Comparison of ENCODE assay signal across 13 cellular contexts in the genomic region with DNA sequence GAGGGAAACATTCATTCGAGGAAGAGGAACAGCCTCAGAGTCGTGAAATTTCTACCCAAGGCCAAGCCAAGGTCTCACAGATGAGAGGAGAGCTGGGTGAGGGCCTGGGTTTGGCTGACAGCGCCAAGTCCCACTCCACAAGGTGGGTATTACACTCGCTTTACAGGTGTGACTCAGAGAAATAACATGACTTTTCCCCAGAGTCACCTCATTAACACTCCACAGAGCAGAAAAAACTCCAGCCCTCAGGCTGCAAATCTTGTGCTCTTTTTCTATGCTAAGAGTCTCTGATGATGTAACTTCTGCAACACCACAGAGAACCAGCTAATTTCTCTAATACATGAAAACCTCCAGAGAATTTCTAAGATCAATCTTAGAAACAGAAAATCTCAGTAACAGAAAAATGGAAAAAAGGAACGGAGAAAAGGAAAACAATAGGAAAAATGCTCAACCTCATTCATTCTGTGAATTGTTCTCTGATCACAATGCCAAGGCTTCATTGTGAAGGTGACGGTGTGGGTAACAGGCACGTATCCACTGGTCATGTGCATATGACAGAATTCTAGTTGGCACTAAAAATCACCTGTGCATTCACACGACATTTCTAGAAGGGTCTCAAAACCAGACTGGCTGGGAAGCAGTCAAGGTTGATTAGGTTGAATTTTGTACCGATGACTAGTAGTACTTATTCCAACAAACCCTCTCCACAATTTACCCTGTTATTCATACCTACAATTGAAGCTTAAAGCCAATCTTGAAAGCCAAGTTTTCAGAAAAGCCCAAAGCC. TPM values are rescaled to one million over a fixed set of nuclear protein-coding genes. Genes with fewer than 3 reads are reported as not detected.
DNase-seq lines count a peak whose midpoint lies in the region; ATAC-seq and TF ChIP-seq lines count a peak whose summit lies in the region.
"Had no signal": no experiment of that assay in that cellular context is flagged by ENCODE, and none has a peak within 500 bp of the region (broad histone marks: within the 10 kb centered on the region; RNA-seq: fewer than 3 reads in every experiment).

No MANE protein-coding gene starts in this region.

- peaks cover 27% of the 10 kb centered on the region for H3K4me1 ChIP-seq in A673 (ENCODE audit: insufficient read depth, low read length, poor library complexity, severe bottlenecking)
- H3K4me1 ChIP-seq in GM23338 (ENCODE audit: insufficient read depth), result peaks cover 16% of the 10 kb centered on the region
- H3K4me1 ChIP-seq in lower lobe of right lung, result peaks cover 61% of the 10 kb centered on the region
- H3K4me1 ChIP-seq in tibial nerve, result peaks cover 0 to 63% (median 14%) of the 10 kb centered on the region in 4 donors

- POLR2A ChIA-PET in A673 (lab: Charles Lee; ENCODE audit: low non-redundant PET), result no interaction called here

- ATAC-seq in GM23338 (no peak), lower lobe of right lung (peak; percentile 48 to 64), GM19328 (IDR thresholded peaks at IDR 0.05; ENCODE audit: unreplicated experiment) (no peak), HG03442 (IDR thresholded peaks at IDR 0.05; ENCODE audit: unreplicated experiment) (no peak)
- ATAC-seq in stimulated activated naive B cell treated with anti-CD40 and anti-IgM and Interleukin-4, amounts not matched to agents 10 μg/mL and 1 μg/mL and 100 μg/mL, for 72 hours (replicated peaks), result no peak

- intact Hi-C loops in A673 (cut with micrococcal nuclease; ENCODE audit: unreplicated experiment) (no loop called here), lower lobe of right lung (cut with DNase I) (no loop called here)

- H3K36me3 ChIP-seq in A673 (ENCODE audit: insufficient read depth, low read length, poor library complexity, severe bottlenecking) (peaks cover 31% of the 10 kb centered on the region), GM23338 (ENCODE audit: insufficient read depth) (peaks cover 13% of the 10 kb centered on the region), lower lobe of right lung (peaks cover 30% of the 10 kb centered on the region), tibial nerve (peaks cover 0 to 22% (median 0%) of the 10 kb centered on the region in 3 donors)

- H3K79me2 ChIP-seq in GM23338 (replicated peaks; ENCODE audit: insufficient read depth), result peaks cover 100% of the 10 kb centered on the region

- H3K27ac ChIP-seq in A673 (ENCODE audit: low read depth, low read length, poor library complexity, severe bottlenecking), result peak overlapping the region; percentile 47
- H3K27ac ChIP-seq in GM23338 (ENCODE audit: low read depth), result peak overlapping the region; percentile 80
- H3K27ac ChIP-seq in lower lobe of right lung, result no peak overlapping the region
- no peak overlapping the region for H3K27ac ChIP-seq in tibial nerve

- BruUV-seq in A673 (replicated peaks; lab: Mats Ljungman, UMichigan), result no TSS peak

- DNase-seq in A673 (ENCODE audit: low spot score) (no peak), GM23338 (ENCODE audit: low spot score) (no peak), astrocyte of the hippocampus (ENCODE audit: low read depth, low spot score) (peak; percentile 77), lower lobe of right lung (no peak), tibial nerve (ENCODE audit: low spot score in 2 of 2) (no peak)
- DNase-seq in stimulated activated naive B cell treated with anti-CD40 and anti-IgM and Interleukin-4, amounts not matched to agents 10 μg/mL and 1 μg/mL and 100 μg/mL, for 72 hours, result no peak
- DNase-seq: activated gamma-delta T cell treated with Interleukin-2 at 50 U/mL for 16 hours; CD4-positive, alpha-beta T cell; dermis blood vessel endothelial cell; H7; NCI-H2227 treated with DMSO at 0.1 percent for 48 hours had no signal

- peaks cover 12% of the 10 kb centered on the region for H3F3A ChIP-seq in GM23338 (replicated peaks; ENCODE audit: low read depth)

- H3K27me3 Mint-ChIP-seq in GM23338 (ENCODE audit: insufficient read depth, low read depth, poor library complexity), result peaks cover 2% of the 10 kb centered on the region
- H3K27me3 Mint-ChIP-seq in stimulated activated naive B cell treated with anti-CD40 and anti-IgM and Interleukin-4, amounts not matched to agents 10 μg/mL and 1 μg/mL and 100 μg/mL, for 72 hours, result no peaks in the 10 kb centered on the region
- H3K27me3 Mint-ChIP-seq: CD4-positive, alpha-beta T cell had no signal

- H3K4me3 Mint-ChIP-seq in GM23338, result no peak overlapping the region
- no peak overlapping the region for H3K4me3 Mint-ChIP-seq in stimulated activated naive B cell treated with anti-CD40 and anti-IgM and Interleukin-4, amounts not matched to agents 10 μg/mL and 1 μg/mL and 100 μg/mL, for 72 hours
- H3K4me3 Mint-ChIP-seq: CD4-positive, alpha-beta T cell had no signal

- TF ChIP-seq CTCF in A673 (conservative IDR thresholded peaks at IDR 0.05; ENCODE audit: low read depth, low read length), result no peak
- no peak for TF ChIP-seq CTCF in GM23338 (conservative IDR thresholded peaks at IDR 0.05; ENCODE audit: low read depth in 2 of 2)
- TF ChIP-seq CTCF in lower lobe of right lung (IDR thresholded peaks at IDR 0.05), result no peak
- TF ChIP-seq CTCF in tibial nerve (IDR thresholded peaks at IDR 0.05), result no peak

- H3K4me1 Mint-ChIP-seq in GM23338, result peaks cover 44% of the 10 kb centered on the region
- peaks cover 30 to 63% of the 10 kb centered on the region in 2 donors for H3K4me1 Mint-ChIP-seq in stimulated activated naive B cell treated with anti-CD40 and anti-IgM and Interleukin-4, amounts not matched to agents 10 μg/mL and 1 μg/mL and 100 μg/mL, for 72 hours

- TF ChIP-seq EP300 in tibial nerve (IDR thresholded peaks at IDR 0.05), result no peak

- H4K20me1 ChIP-seq in GM23338 (replicated peaks; ENCODE audit: insufficient read depth), result peaks cover 97% of the 10 kb centered on the region

- no peak overlapping the region for H3K4me2 ChIP-seq in GM23338

- no peaks in the 10 kb centered on the region for H3K9me3 Mint-ChIP-seq in GM23338
- no peaks in the 10 kb centered on the region for H3K9me3 Mint-ChIP-seq in stimulated activated naive B cell treated with anti-CD40 and anti-IgM and Interleukin-4, amounts not matched to agents 10 μg/mL and 1 μg/mL and 100 μg/mL, for 72 hours
- H3K9me3 Mint-ChIP-seq: CD4-positive, alpha-beta T cell had no signal

- H2AFZ ChIP-seq in GM23338, result no peak overlapping the region

- H3K27ac Mint-ChIP-seq in GM23338, result peak overlapping the region; percentile 44
- no peak overlapping the region for H3K27ac Mint-ChIP-seq in stimulated activated naive B cell treated with anti-CD40 and anti-IgM and Interleukin-4, amounts not matched to agents 10 μg/mL and 1 μg/mL and 100 μg/mL, for 72 hours

- 71 to 73% methylated on average over 9 of the region's 9 CpGs for WGBS in tibial nerve, 2 donors

- CTCF ChIA-PET in A673 (lab: Charles Lee), result no interaction called here

- H3K36me3 Mint-ChIP-seq in GM23338 (ENCODE audit: low read depth), result peaks cover 80% of the 10 kb centered on the region
- H3K36me3 Mint-ChIP-seq in stimulated activated naive B cell treated with anti-CD40 and anti-IgM and Interleukin-4, amounts not matched to agents 10 μg/mL and 1 μg/mL and 100 μg/mL, for 72 hours, result peaks cover 28 to 46% of the 10 kb centered on the region in 2 donors

- H3K4me3 ChIP-seq in A673 (ENCODE audit: low read depth, low read length, poor library complexity, severe bottlenecking) (no peak overlapping the region), GM23338 (no peak overlapping the region), lower lobe of right lung (no peak overlapping the region), tibial nerve (no peak overlapping the region)

- no peaks in the 10 kb centered on the region for H3K9me3 ChIP-seq in A673 (ENCODE audit: low read depth, low read length, poor library complexity, severe bottlenecking)
- no peaks in the 10 kb centered on the region for H3K9me3 ChIP-seq in lower lobe of right lung
- no peaks in the 10 kb centered on the region for H3K9me3 ChIP-seq in tibial nerve

- no peaks in the 10 kb centered on the region for H3K27me3 ChIP-seq in A673 (replicated peaks; ENCODE audit: insufficient read depth, low read depth, low read length, poor library complexity)
- no peaks in the 10 kb centered on the region for H3K27me3 ChIP-seq in GM23338 (ENCODE audit: insufficient read depth)
- H3K27me3 ChIP-seq in lower lobe of right lung (ENCODE audit: low read depth), result no peaks in the 10 kb centered on the region
- no peaks in the 10 kb centered on the region for H3K27me3 ChIP-seq in tibial nerve

- no peak for TF ChIP-seq POLR2A in tibial nerve (IDR thresholded peaks at IDR 0.05)

- no peaks in the 10 kb centered on the region for H3K9me2 ChIP-seq in GM23338 (ENCODE audit: insufficient read depth)

RNA-seq across cellular contexts. Expression of gene YWHAG, which starts 20.3 kb away (rescaled TPM):
- total RNA-seq in A673 (2021) (222 and 249 TPM in 2 replicates), lower lobe of right lung (97.1 TPM), tibial nerve (10 to 100 TPM; 54.9 to 96.6 (median 81.7) TPM)
- total RNA-seq in GM23338 (2014; rRNA removed; shearing (Covaris generic)), result 179 and 180 TPM in 2 replicates
- 82.2 and 97.0 TPM in 2 replicates for polyA plus RNA-seq in GM23338 (2016; fragmentation: Nextera tagmentation; extraction: Ambion mirVana)

RNA-seq across cellular contexts. Expression of gene HSPB1, which starts 36.0 kb away (rescaled TPM):
- total RNA-seq in A673 (2021) (354 and 375 TPM in 2 replicates), lower lobe of right lung (609 TPM), tibial nerve (100 to 1,000 TPM; 272 to 385 (median 324) TPM)
- 47.5 and 48.1 TPM in 2 replicates for total RNA-seq in GM23338 (2014; rRNA removed; shearing (Covaris generic))
- 437 and 458 TPM in 2 replicates for polyA plus RNA-seq in GM23338 (2016; fragmentation: Nextera tagmentation; extraction: Ambion mirVana)

Comparison
In these comparisons a context has a peak if more than half of its experiments do, and no peak if none do; other contexts are left out.
1. H3K27ac ChIP-seq: peak in A673 (single experiment) and GM23338 (single experiment); none in lower lobe of right lung (single experiment) and tibial nerve (0 of 4).
2. ATAC-seq: peak in lower lobe of right lung (2 of 2); none in GM23338 (single experiment), stimulated activated naive B cell treated with anti-CD40 and anti-IgM and Interleukin-4, amounts not matched to agents 10 μg/mL and 1 μg/mL and 100 μg/mL, for 72 hours (0 of 2), GM19328 (single experiment) and HG03442 (single experiment).